ENCODE assay signal across 20 cellular contexts in genomic region chr4:186592961-186593586, GRCh38. TPM values are rescaled to one million over a fixed set of nuclear protein-coding genes. Genes with fewer than 3 reads are reported as not detected.
"Had no signal": no experiment of that assay in that cellular context is flagged by ENCODE, and none has a peak within 500 bp of the region (broad histone marks: within the 10 kb centered on the region; RNA-seq: fewer than 3 reads in every experiment).

No MANE protein-coding gene starts in this region.

- H3K9me3 ChIP-seq: gastrocnemius medialis, heart right ventricle, sigmoid colon, spleen, upper lobe of left lung had no signal

- H3K4me3 Mint-ChIP-seq: activated CD4-positive, alpha-beta T cell treated with anti-CD3 and anti-CD28 coated beads, Interleukin-2, amount 10 ng/mL, durations not matched to agents 7 days and 5 days; activated naive CD8-positive, alpha-beta T cell treated with anti-CD3 and anti-CD28 coated beads for 36 hours; central memory CD8-positive, alpha-beta T cell; neural crest cell; stimulated activated naive CD8-positive, alpha-beta T cell treated with anti-CD3 and anti-CD28 coated beads, Interleukin-15, amount 100 ng/mL, for 72 hours; T-helper 1 cell treated with Interleukin-12 subunit alpha and Interleukin-12 subunit beta and Interleukin-4 antibody, amounts not matched to agents 30 μg/mL and 1 μg/mL, for 36 hours had no signal

- H3K27ac ChIP-seq: brain microvascular endothelial cell, coronary artery, gastrocnemius medialis, heart right ventricle, sigmoid colon, spleen, upper lobe of left lung had no signal

- H3K4me3 ChIP-seq: coronary artery, gastrocnemius medialis, heart right ventricle, lung, sigmoid colon, spleen, upper lobe of left lung had no signal

- H3K27me3 Mint-ChIP-seq: activated CD4-positive, alpha-beta T cell treated with anti-CD3 and anti-CD28 coated beads, Interleukin-2, amount 10 ng/mL, durations not matched to agents 7 days and 5 days; activated naive CD8-positive, alpha-beta T cell treated with anti-CD3 and anti-CD28 coated beads for 36 hours; central memory CD8-positive, alpha-beta T cell; stimulated activated naive CD8-positive, alpha-beta T cell treated with anti-CD3 and anti-CD28 coated beads, Interleukin-15, amount 100 ng/mL, for 72 hours had no signal

- H3K36me3 ChIP-seq: gastrocnemius medialis, spleen had no signal

- H3K36me3 Mint-ChIP-seq: activated naive CD8-positive, alpha-beta T cell treated with anti-CD3 and anti-CD28 coated beads for 36 hours had no signal

- DNase-seq: activated CD4-positive, alpha-beta T cell treated with anti-CD3 and anti-CD28 coated beads, Interleukin-2, amount 10 ng/mL, durations not matched to agents 7 days and 5 days; activated CD8-positive, alpha-beta memory T cell treated with anti-CD3 and anti-CD28 coated beads, Interleukin-2, amount 50 U/mL, for 48 hours; activated gamma-delta T cell treated with Interleukin-2 at 50 U/mL for 16 hours; activated naive CD8-positive, alpha-beta T cell treated with anti-CD3 and anti-CD28 coated beads for 36 hours; brain microvascular endothelial cell; effector CD4-positive, alpha-beta T cell; gastrocnemius medialis; heart right ventricle; midbrain; sigmoid colon; spleen; stimulated activated naive CD8-positive, alpha-beta T cell treated with anti-CD3 and anti-CD28 coated beads, Interleukin-15, amount 100 ng/mL, for 72 hours; upper lobe of left lung had no signal

- H3K27ac Mint-ChIP-seq: activated CD4-positive, alpha-beta T cell treated with anti-CD3 and anti-CD28 coated beads, Interleukin-2, amount 10 ng/mL, durations not matched to agents 7 days and 5 days; activated naive CD8-positive, alpha-beta T cell treated with anti-CD3 and anti-CD28 coated beads for 36 hours; stimulated activated naive CD8-positive, alpha-beta T cell treated with anti-CD3 and anti-CD28 coated beads, Interleukin-15, amount 100 ng/mL, for 72 hours; T-helper 1 cell treated with Interleukin-12 subunit alpha and Interleukin-12 subunit beta and Interleukin-4 antibody, amounts not matched to agents 30 μg/mL and 1 μg/mL, for 36 hours had no signal

- H3K4me1 Mint-ChIP-seq: activated CD4-positive, alpha-beta T cell treated with anti-CD3 and anti-CD28 coated beads, Interleukin-2, amount 10 ng/mL, durations not matched to agents 7 days and 5 days; activated naive CD8-positive, alpha-beta T cell treated with anti-CD3 and anti-CD28 coated beads for 36 hours; central memory CD8-positive, alpha-beta T cell; stimulated activated naive CD8-positive, alpha-beta T cell treated with anti-CD3 and anti-CD28 coated beads, Interleukin-15, amount 100 ng/mL, for 72 hours had no signal

- H3K27me3 ChIP-seq: brain microvascular endothelial cell, gastrocnemius medialis, heart right ventricle, sigmoid colon, spleen, upper lobe of left lung had no signal

- H3K4me1 ChIP-seq: gastrocnemius medialis, heart right ventricle, sigmoid colon, spleen, upper lobe of left lung had no signal

- ATAC-seq: gastrocnemius medialis; heart right ventricle; stimulated activated naive CD8-positive, alpha-beta T cell treated with anti-CD3 and anti-CD28 coated beads, Interleukin-15, amount 100 ng/mL, for 72 hours had no signal

RNA-seq across cellular contexts. Expression of gene MTNR1A, which starts 37.7 kb away (rescaled TPM):
- total RNA-seq: activated CD4-positive, alpha-beta T cell treated with anti-CD3 and anti-CD28 coated beads, Interleukin-2, amount 10 ng/mL, durations not matched to agents 7 days and 5 days; activated naive CD8-positive, alpha-beta T cell treated with anti-CD3 and anti-CD28 coated beads for 36 hours; fibroblast of lung; gastrocnemius medialis; heart right ventricle; osteoblast; sigmoid colon; spleen; upper lobe of left lung had no signal
- polyA plus RNA-seq: fibroblast of lung, heart right ventricle, spleen had no signal
